ENCODE assay signal across 13 cellular contexts in the genomic region with DNA sequence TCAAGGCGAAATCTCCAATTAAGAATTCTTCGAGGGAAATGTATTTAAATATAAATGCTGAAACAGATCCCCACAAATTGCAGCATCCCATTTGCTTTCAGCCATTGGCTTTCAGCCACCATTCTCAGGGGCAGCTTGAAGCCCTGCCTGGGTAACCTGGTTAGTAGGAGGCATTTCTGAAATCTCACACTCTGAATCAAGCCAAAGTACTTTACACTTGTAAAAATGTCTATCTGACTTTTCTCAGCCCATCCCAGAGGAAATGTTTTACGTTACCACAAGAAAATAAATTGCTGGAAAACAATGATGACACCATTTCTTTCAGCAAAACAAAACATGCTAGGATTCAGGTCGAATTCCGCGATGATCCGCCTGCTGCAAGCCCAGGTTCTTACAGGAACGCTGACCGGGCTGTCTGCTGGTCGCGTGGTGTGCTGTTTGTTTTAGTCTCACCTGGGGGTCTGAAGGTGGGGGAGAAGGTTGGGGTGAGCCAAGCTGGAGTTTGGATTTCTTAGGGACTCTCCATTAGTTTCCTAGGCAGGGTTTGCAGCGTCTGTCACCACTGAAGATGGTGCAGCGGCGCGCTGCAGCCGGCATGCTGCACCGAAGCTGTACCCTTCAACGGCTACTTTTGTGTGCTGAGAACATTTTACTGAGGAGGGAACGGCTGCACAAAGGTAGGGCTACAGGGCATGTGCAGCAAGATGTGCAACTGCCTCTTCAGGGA. TPM values are rescaled to one million over a fixed set of nuclear protein-coding genes. Genes with fewer than 3 reads are reported as not detected.
DNase-seq lines count a peak whose midpoint lies in the region; ATAC-seq and TF ChIP-seq lines count a peak whose summit lies in the region.
"Had no signal": no experiment of that assay in that cellular context is flagged by ENCODE, and none has a peak within 500 bp of the region (broad histone marks: within the 10 kb centered on the region; RNA-seq: fewer than 3 reads in every experiment).

No MANE protein-coding gene starts in this region.

- ATAC-seq in left lobe of liver: peak; percentile 29
- ATAC-seq in HG02798 (IDR thresholded peaks at IDR 0.05; ENCODE audit: poor library complexity, unreplicated experiment): no peak
- ATAC-seq in GM18858 (IDR thresholded peaks at IDR 0.05; ENCODE audit: unreplicated experiment): no peak

- H3K9ac ChIP-seq in mammary epithelial cell (ENCODE audit: insufficient read depth, low read length): no peak overlapping the region

- peak overlapping the region; percentile 71 for H3K4me2 ChIP-seq in mammary epithelial cell (ENCODE audit: insufficient read depth, low read depth, low read length)

- no TSS peak for BruUV-seq in mammary epithelial cell (replicated peaks; lab: Mats Ljungman, UMichigan)

- peak; percentile 23 to 71 for DNase-seq in HAP-1 (ENCODE audit: low spot score in 2 of 2)
- no peak for DNase-seq in mammary epithelial cell
- DNase-seq in left lobe of liver (ENCODE audit: low spot score): no peak
- DNase-seq in GM20000 (ENCODE audit: low spot score): no peak
- DNase-seq in NCI-H524 treated with DMSO at 0.1 percent for 48 hours (lab: John Stamatoyannopoulos, UW): no peak
- DNase-seq: effector CD4-positive, alpha-beta T cell; stimulated activated CD4-positive, alpha-beta T cell treated with anti-CD3 and anti-CD28 coated beads, Interleukin-12 subunit alpha, Interleukin-12 subunit beta, amount 100 ng/mL, for 4 hours; stimulated activated CD8-positive, alpha-beta memory T cell treated with anti-CD3 and anti-CD28 coated beads, Interleukin-4, amount 100 ng/mL, for 48 hours; T-helper 1 cell had no signal

- H3K4me1 ChIP-seq in ACC112 (ENCODE audit: control insufficient read depth, insufficient read depth, low read length, unreplicated experiment): no peaks in the 10 kb centered on the region
- peaks cover 33% of the 10 kb centered on the region for H3K4me1 ChIP-seq in HAP-1
- H3K4me1 ChIP-seq in mammary epithelial cell (ENCODE audit: insufficient read depth, low read length): no peaks in the 10 kb centered on the region
- H3K4me1 ChIP-seq: vagina had no signal

- no peaks in the 10 kb centered on the region for H3K9me3 ChIP-seq in HAP-1
- H3K9me3 ChIP-seq in mammary epithelial cell (replicated peaks; ENCODE audit: insufficient read depth, low read length): no peaks in the 10 kb centered on the region
- H3K9me3 ChIP-seq: vagina had no signal

- intact Hi-C loops in mammary epithelial cell (cut with micrococcal nuclease): no loop called here

- H3K79me2 ChIP-seq in ACC112 (ENCODE audit: control insufficient read depth, insufficient read depth, low read length, unreplicated experiment): no peaks in the 10 kb centered on the region
- no peaks in the 10 kb centered on the region for H3K79me2 ChIP-seq in mammary epithelial cell (ENCODE audit: insufficient read depth, low read length)

- in situ Hi-C loops in HAP-1 (cut with MboI; ENCODE audit: low sequenced_read_pairs): no loop called here
- in situ Hi-C loops in mammary epithelial cell (cut with MboI; ENCODE audit: low sequenced_read_pairs in 2 of 2): no loop called here

- TF ChIP-seq CTCF in mammary epithelial cell (conservative IDR thresholded peaks at IDR 0.05 in 1 of 2, IDR thresholded peaks at IDR 0.05 in 1 of 2; ENCODE audit: extremely low read depth in 1 of 2, insufficient read depth in 1 of 2, low read depth in 1 of 2, low read length in 2 of 2) (no peak), GM20000 (IDR thresholded peaks at IDR 0.05; ENCODE audit: extremely low read depth, missing control alignments) (no peak)

- H3K27me3 ChIP-seq in ACC112 (ENCODE audit: insufficient read depth, low read length) (peaks cover 75% of the 10 kb centered on the region), HAP-1 (ENCODE audit: low read depth) (no peaks in the 10 kb centered on the region), mammary epithelial cell (ENCODE audit: insufficient read depth, low read length) (peaks cover 15% of the 10 kb centered on the region)
- H3K27me3 ChIP-seq: vagina had no signal

- dilution Hi-C loops in mammary epithelial cell (cut with HindIII; ENCODE audit: low sequenced_read_pairs): no loop called here

- H3K36me3 ChIP-seq in ACC112 (ENCODE audit: insufficient read depth, low read length) (no peaks in the 10 kb centered on the region), HAP-1 (replicated peaks) (no peaks in the 10 kb centered on the region), mammary epithelial cell (ENCODE audit: insufficient read depth, low read length) (no peaks in the 10 kb centered on the region)
- H3K36me3 ChIP-seq: vagina had no signal

- H4K20me1 ChIP-seq in mammary epithelial cell (ENCODE audit: insufficient read depth, low read length): no peaks in the 10 kb centered on the region

- H2AFZ ChIP-seq in ACC112 (ENCODE audit: low read length, unreplicated experiment): no peak overlapping the region
- peak overlapping the region; percentile 72 for H2AFZ ChIP-seq in mammary epithelial cell (ENCODE audit: low read depth, low read length)

- H3K4me3 ChIP-seq in ACC112 (ENCODE audit: low read depth, low read length): peak overlapping the region; percentile 44; the same call in 1 of the 2 replicates
- peak overlapping the region; percentile 21 for H3K4me3 ChIP-seq in HAP-1
- H3K4me3 ChIP-seq in mammary epithelial cell (replicated peaks in 1 of 3; ENCODE audit: insufficient read depth in 1 of 3, low read depth in 2 of 3, low read length in 3 of 3): peak overlapping the region; percentile 20 to 30 (median 29)
- H3K4me3 ChIP-seq: vagina had no signal

- H3K27ac ChIP-seq in ACC112 (ENCODE audit: low read depth, low read length): no peak overlapping the region
- no peak overlapping the region for H3K27ac ChIP-seq in mammary epithelial cell (ENCODE audit: insufficient read depth, low read depth, low read length)
- H3K27ac ChIP-seq: vagina had no signal

- WGBS in mammary epithelial cell (ENCODE audit: low coverage, missing lambda C conversion rate): 7% methylated on average over 17 of the region's 19 CpGs

- CTCF ChIA-PET in mammary epithelial cell (lab: Charles Lee; ENCODE audit: low non-redundant PET): no interaction called here

RNA-seq across cellular contexts. Expression of a gene that starts 48.8 kb away (rescaled TPM):
- total RNA-seq in mammary epithelial cell (10 to 100 TPM; 22.3 to 25.4 TPM), left lobe of liver (10.2 TPM)
- 7.4 TPM for polyA plus RNA-seq in mammary epithelial cell
- polyA minus RNA-seq in mammary epithelial cell: 25.9 TPM

RNA-seq across cellular contexts. Expression of a gene that starts 51.6 kb away (rescaled TPM):
- total RNA-seq in mammary epithelial cell: 100 to 1,000 TPM; 183 to 196 TPM
- polyA plus RNA-seq in mammary epithelial cell: 400 TPM
- 182 TPM for polyA minus RNA-seq in mammary epithelial cell
- 51.9 TPM for total RNA-seq in left lobe of liver

RNA-seq across cellular contexts. Expression of a gene that starts 56.9 kb away (rescaled TPM):
- total RNA-seq in mammary epithelial cell: 1 to 10 TPM in 1 of 2 donors, under 1 TPM in 1; 0.52 to 2.8 TPM
- 1.1 TPM for polyA plus RNA-seq in mammary epithelial cell
- not detected for polyA minus RNA-seq in mammary epithelial cell
- 0.88 TPM for total RNA-seq in left lobe of liver

Comparison
In these comparisons a context has a peak if more than half of its experiments do, and no peak if none do; other contexts are left out.
1. DNase-seq: peak in HAP-1 (2 of 2); none in mammary epithelial cell (single experiment), left lobe of liver (single experiment), GM20000 (single experiment) and NCI-H524 treated with DMSO at 0.1 percent for 48 hours (single experiment).
2. Peak in every context shown above with its lines, with median percentiles within 50 percentile points of each other: H3K4me3 ChIP-seq.